In the genomic region with DNA sequence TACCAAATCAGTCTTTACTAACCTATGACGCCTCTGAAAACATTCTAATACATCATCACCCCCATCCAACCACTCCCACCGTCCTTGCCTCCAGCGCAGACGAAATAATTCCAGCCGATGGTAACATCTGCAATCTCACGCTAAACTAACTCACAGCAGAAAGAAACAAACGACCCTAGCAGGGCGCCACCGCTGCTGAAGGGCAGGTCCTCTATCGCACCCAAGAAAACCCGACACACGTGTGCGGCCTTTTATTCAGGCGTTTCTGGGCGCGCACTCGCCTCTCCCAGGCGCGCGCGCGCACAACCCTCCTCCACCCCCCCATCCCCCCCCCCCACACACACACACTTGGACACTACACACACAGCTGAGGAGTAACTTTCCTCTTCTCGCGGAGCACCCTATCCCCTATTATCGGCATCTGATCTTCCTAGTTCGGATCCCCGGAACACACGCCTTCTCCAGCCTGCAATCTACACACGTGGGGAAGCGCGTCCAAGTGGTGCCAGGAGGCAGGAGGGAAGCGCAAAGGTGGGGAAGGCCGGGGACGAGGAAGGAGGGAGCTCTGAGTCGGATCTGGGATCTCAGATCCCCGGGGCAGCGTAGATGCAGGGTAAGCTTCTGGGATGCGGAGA, we compare ENCODE assay signal across 8 cellular contexts. TPM values are rescaled to one million over a fixed set of nuclear protein-coding genes. Genes with fewer than 3 reads are reported as not detected.
DNase-seq lines count a peak whose midpoint lies in the region; ATAC-seq and TF ChIP-seq lines count a peak whose summit lies in the region.

No MANE protein-coding gene starts in this region.

- H3K9me2 ChIP-seq in DOHH2 (replicated peaks; ENCODE audit: control insufficient read depth, low read length), result no peaks in the 10 kb centered on the region

- POLR2A ChIA-PET in MCF 10A (lab: Yijun Ruan, JAX), result interaction anchor here (0.6 to 5.1 kb wide), 26 partner anchors 9 to 224 kb away, joined by 3 to 64 read pairs (median 4); a partner anchor contains a TSS

- H3K4me2 ChIP-seq in DOHH2 (ENCODE audit: low read length) (peak overlapping the region; percentile 97), smooth muscle cell (peak overlapping the region; percentile 91)

- no peak for TF ChIP-seq CTCF in DOHH2 (IDR thresholded peaks at IDR 0.05; ENCODE audit: low read depth, low read length, poor library complexity, severe bottlenecking)
- TF ChIP-seq CTCF in MCF 10A (IDR thresholded peaks at IDR 0.05; ENCODE audit: unreplicated experiment), result no peak
- no peak for TF ChIP-seq CTCF in smooth muscle cell (IDR thresholded peaks at IDR 0.05; ENCODE audit: borderline replicate concordance, insufficient read depth, poor library complexity, severe bottlenecking)

- peak overlapping the region; percentile 78 for H3K4me3 Mint-ChIP-seq in MCF 10A (ENCODE audit: unreplicated experiment)

- BruUV-seq in MCF 10A (replicated peaks; lab: Mats Ljungman, UMichigan), result no TSS peak

- no peaks in the 10 kb centered on the region for H3K27me3 Mint-ChIP-seq in MCF 10A (ENCODE audit: insufficient read depth, unreplicated experiment)

- H3K79me2 ChIP-seq in DOHH2 (ENCODE audit: control insufficient read depth, low read length) (peaks cover 32% of the 10 kb centered on the region), smooth muscle cell (ENCODE audit: low read depth) (peaks cover 47% of the 10 kb centered on the region)

- peak overlapping the region; percentile 88 for H3K4me3 ChIP-seq in DOHH2 (ENCODE audit: low read length)
- H3K4me3 ChIP-seq in SK-N-MC, result peak overlapping the region; percentile 94
- H3K4me3 ChIP-seq in smooth muscle cell, result peak overlapping the region; percentile 86

- no peaks in the 10 kb centered on the region for H3K9me3 Mint-ChIP-seq in MCF 10A (ENCODE audit: unreplicated experiment)

- peak overlapping the region; percentile 94 for H2AFZ ChIP-seq in smooth muscle cell (ENCODE audit: low read depth)

- H3K9me3 ChIP-seq in DOHH2 (ENCODE audit: control insufficient read depth, insufficient read depth, low read length) (no peaks in the 10 kb centered on the region), SK-N-MC (ENCODE audit: low read depth, low read length) (no peaks in the 10 kb centered on the region), smooth muscle cell (replicated peaks; ENCODE audit: low read depth) (no peaks in the 10 kb centered on the region)

- no peak for TF ChIP-seq EP300 in Ishikawa (IDR thresholded peaks at IDR 0.05; ENCODE audit: borderline replicate concordance)

- H4K20me1 ChIP-seq in DOHH2 (ENCODE audit: control insufficient read depth, insufficient read depth, low read depth, low read length) (no peaks in the 10 kb centered on the region), smooth muscle cell (ENCODE audit: low read depth) (peaks cover 2% of the 10 kb centered on the region)

- H3K27me3 ChIP-seq in DOHH2 (ENCODE audit: control insufficient read depth, low read length) (peaks cover 22% of the 10 kb centered on the region), smooth muscle cell (ENCODE audit: low read depth) (no peaks in the 10 kb centered on the region)

- H3K36me3 ChIP-seq in DOHH2 (ENCODE audit: control insufficient read depth, low read length), result no peaks in the 10 kb centered on the region
- H3K36me3 ChIP-seq in SK-N-MC (ENCODE audit: insufficient read depth, low read length), result no peaks in the 10 kb centered on the region
- no peaks in the 10 kb centered on the region for H3K36me3 ChIP-seq in smooth muscle cell (ENCODE audit: low read depth)

- H3K4me1 ChIP-seq in DOHH2 (ENCODE audit: control insufficient read depth, low read length), result peaks cover 30% of the 10 kb centered on the region
- peaks cover 17% of the 10 kb centered on the region for H3K4me1 ChIP-seq in smooth muscle cell (ENCODE audit: low read depth)

- H3K27ac Mint-ChIP-seq in MCF 10A (ENCODE audit: low read depth, unreplicated experiment), result peak overlapping the region; percentile 80

- peaks cover 28% of the 10 kb centered on the region for H3K4me1 Mint-ChIP-seq in MCF 10A (ENCODE audit: insufficient read depth, unreplicated experiment)

- intact Hi-C loops in MCF 10A (cut with micrococcal nuclease), result loop anchor here (1.0 to 5.0 kb wide), 5 partner anchors 51 to 150 kb away; a partner anchor contains a TSS

- WGBS in smooth muscle cell (ENCODE audit: low lambda C conversion rate), result under 1% methylated on average over 35 of the region's 38 CpGs

- TF ChIP-seq RAD21 in Ishikawa (IDR thresholded peaks at IDR 0.05; ENCODE audit: low read depth), result no peak

- no peak for ATAC-seq in GM21717 (IDR thresholded peaks at IDR 0.05; ENCODE audit: unreplicated experiment)

- no peaks in the 10 kb centered on the region for H3K36me3 Mint-ChIP-seq in MCF 10A (ENCODE audit: insufficient read depth, unreplicated experiment)

- H3K9ac ChIP-seq in SK-N-MC (ENCODE audit: insufficient read length) (peak overlapping the region; percentile 55), smooth muscle cell (ENCODE audit: low read depth) (peak overlapping the region; percentile 51)

- H3F3A ChIP-seq in DOHH2 (ENCODE audit: control insufficient read depth, insufficient read depth), result no peaks in the 10 kb centered on the region
- H3F3A ChIP-seq in smooth muscle cell (ENCODE audit: low read depth), result peaks cover 3% of the 10 kb centered on the region

- DNase-seq in SK-N-MC (ENCODE audit: low read depth, low spot score), result no peak
- DNase-seq in MCF 10A (ENCODE audit: unreplicated experiment), result peak; percentile 61
- peak; percentile 41 for DNase-seq in iPS-NIHi7 (ENCODE audit: extremely low spot score)
- no peak for DNase-seq in smooth muscle cell (lab: John Stamatoyannopoulos, UW; ENCODE audit: unreplicated experiment)
- no peak for DNase-seq in DMS114 treated with DMSO at 0.1 percent for 48 hours (lab: John Stamatoyannopoulos, UW; ENCODE audit: unreplicated experiment)

- CTCF ChIA-PET in MCF 10A (lab: Yijun Ruan, JAX), result interaction anchor here (0.6 to 3.8 kb wide), 9 partner anchors 35 to 1258 kb away, joined by 3 to 18 read pairs (median 3); a partner anchor contains a TSS

- H3K27ac ChIP-seq in DOHH2 (ENCODE audit: low read depth, low read length), result no peak overlapping the region
- H3K27ac ChIP-seq in SK-N-MC, result no peak overlapping the region
- H3K27ac ChIP-seq in smooth muscle cell (ENCODE audit: low read depth), result peak overlapping the region; percentile 37

TF ChIP-seq in Ishikawa, 13 proteins besides CTCF, POLR2A, EP300 and RAD21:
- TF ChIP-seq TCF12 (IDR thresholded peaks at IDR 0.05; ENCODE audit: low read depth), result no peak
- TF ChIP-seq FOXM1 (IDR thresholded peaks at IDR 0.05; ENCODE audit: borderline replicate concordance, low read depth), result no peak
- no peak for TF ChIP-seq NFIC (IDR thresholded peaks at IDR 0.05)
- TF ChIP-seq, protein P1, sequence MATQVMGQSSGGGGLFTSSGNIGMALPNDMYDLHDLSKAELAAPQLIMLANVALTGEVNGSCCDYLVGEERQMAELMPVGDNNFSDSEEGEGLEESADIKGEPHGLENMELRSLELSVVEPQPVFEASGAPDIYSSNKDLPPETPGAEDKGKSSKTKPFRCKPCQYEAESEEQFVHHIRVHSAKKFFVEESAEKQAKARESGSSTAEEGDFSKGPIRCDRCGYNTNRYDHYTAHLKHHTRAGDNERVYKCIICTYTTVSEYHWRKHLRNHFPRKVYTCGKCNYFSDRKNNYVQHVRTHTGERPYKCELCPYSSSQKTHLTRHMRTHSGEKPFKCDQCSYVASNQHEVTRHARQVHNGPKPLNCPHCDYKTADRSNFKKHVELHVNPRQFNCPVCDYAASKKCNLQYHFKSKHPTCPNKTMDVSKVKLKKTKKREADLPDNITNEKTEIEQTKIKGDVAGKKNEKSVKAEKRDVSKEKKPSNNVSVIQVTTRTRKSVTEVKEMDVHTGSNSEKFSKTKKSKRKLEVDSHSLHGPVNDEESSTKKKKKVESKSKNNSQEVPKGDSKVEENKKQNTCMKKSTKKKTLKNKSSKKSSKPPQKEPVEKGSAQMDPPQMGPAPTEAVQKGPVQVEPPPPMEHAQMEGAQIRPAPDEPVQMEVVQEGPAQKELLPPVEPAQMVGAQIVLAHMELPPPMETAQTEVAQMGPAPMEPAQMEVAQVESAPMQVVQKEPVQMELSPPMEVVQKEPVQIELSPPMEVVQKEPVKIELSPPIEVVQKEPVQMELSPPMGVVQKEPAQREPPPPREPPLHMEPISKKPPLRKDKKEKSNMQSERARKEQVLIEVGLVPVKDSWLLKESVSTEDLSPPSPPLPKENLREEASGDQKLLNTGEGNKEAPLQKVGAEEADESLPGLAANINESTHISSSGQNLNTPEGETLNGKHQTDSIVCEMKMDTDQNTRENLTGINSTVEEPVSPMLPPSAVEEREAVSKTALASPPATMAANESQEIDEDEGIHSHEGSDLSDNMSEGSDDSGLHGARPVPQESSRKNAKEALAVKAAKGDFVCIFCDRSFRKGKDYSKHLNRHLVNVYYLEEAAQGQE (IDR thresholded peaks at IDR 0.05; ENCODE audit: low read depth), result no peak
- TF ChIP-seq, protein P2, sequence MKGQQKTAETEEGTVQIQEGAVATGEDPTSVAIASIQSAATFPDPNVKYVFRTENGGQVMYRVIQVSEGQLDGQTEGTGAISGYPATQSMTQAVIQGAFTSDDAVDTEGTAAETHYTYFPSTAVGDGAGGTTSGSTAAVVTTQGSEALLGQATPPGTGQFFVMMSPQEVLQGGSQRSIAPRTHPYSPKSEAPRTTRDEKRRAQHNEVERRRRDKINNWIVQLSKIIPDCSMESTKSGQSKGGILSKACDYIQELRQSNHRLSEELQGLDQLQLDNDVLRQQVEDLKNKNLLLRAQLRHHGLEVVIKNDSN (IDR thresholded peaks at IDR 0.05), result 0 out of 2 replicates have a peak, but pooled peaks have one; percentile 8
- no peak for TF ChIP-seq TEAD4 (IDR thresholded peaks at IDR 0.05)
- TF ChIP-seq YY1 (IDR thresholded peaks at IDR 0.05; ENCODE audit: low read depth), result no peak
- no peak for TF ChIP-seq TAF1 (IDR thresholded peaks at IDR 0.05; ENCODE audit: low read depth)
- TF ChIP-seq CEBPB (IDR thresholded peaks at IDR 0.05), result no peak
- no peak for TF ChIP-seq EGR1 (IDR thresholded peaks at IDR 0.05)
- TF ChIP-seq ZBTB7A (IDR thresholded peaks at IDR 0.05; ENCODE audit: low read depth), result no peak
- TF ChIP-seq CREB1 (IDR thresholded peaks at IDR 0.05; ENCODE audit: low read depth), result no peak
- TF ChIP-seq, protein P3, sequence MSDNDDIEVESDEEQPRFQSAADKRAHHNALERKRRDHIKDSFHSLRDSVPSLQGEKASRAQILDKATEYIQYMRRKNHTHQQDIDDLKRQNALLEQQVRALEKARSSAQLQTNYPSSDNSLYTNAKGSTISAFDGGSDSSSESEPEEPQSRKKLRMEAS (IDR thresholded peaks at IDR 0.05), result peak; percentile 73

RNA-seq across cellular contexts. Expression of a gene that starts 1.4 kb away (rescaled TPM):
- total RNA-seq in MCF 10A (2022) (7.1 and 9.5 TPM in 2 replicates), smooth muscle cell (9.6 and 10.0 TPM in 2 replicates)
- 11.8 and 14.0 TPM in 2 replicates for polyA plus RNA-seq in smooth muscle cell

Comparison
In these comparisons a context has a peak if more than half of its experiments do, and no peak if none do; other contexts are left out.
1. DNase-seq: peak in MCF 10A (single experiment) and iPS-NIHi7 (single experiment); none in SK-N-MC (single experiment), smooth muscle cell (single experiment) and DMS114 treated with DMSO at 0.1 percent for 48 hours (single experiment).
2. Peak in every context shown above with its lines, with median percentiles within 50 percentile points of each other: H3K4me3 ChIP-seq.